ENCODE assay signal across 17 cellular contexts in the genomic region with DNA sequence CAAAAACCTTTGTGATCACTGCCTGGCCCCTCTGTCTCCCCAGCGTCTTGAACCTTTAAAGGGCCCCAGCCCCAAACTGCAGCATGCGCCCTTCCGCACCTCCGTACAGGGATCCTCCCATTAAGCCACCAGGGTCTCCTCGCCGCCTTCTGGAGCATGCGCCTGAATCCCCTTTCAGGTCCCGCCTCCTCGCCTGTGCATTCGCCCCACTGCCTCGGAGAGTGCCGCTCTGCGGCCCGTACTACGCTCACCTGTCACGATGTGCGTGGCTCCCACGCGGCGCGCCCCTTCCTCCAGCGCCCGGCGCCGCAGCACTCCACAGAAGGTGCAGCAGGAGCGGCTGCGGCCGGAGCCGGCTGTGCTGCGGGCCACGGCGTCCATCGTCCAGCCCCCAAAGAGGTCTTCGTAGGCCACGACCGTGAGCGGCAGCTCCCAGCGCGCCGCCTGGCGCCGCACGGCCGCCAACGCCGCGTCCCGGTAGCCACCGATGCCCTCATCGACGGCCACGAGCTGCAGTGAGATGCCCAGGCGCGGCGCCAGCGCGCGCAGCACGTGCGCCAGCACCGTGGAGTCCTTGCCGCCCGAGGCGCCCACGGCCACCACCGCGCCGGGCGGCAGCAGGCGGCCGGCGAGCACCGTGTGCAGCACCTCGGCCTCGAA. TPM values are rescaled to one million over a fixed set of nuclear protein-coding genes. Genes with fewer than 3 reads are reported as not detected.
A peak's percentile ranks its signal among the peaks of the same experiment; 100 is the strongest.
DNase-seq lines count a peak whose midpoint lies in the region; ATAC-seq, FAIRE-seq and TF ChIP-seq lines count a peak whose summit lies in the region.
"Had no signal": no experiment of that assay in that cellular context is flagged by ENCODE, and none has a peak within 500 bp of the region (broad histone marks: within the 10 kb centered on the region; RNA-seq: fewer than 3 reads in every experiment).

No MANE protein-coding gene starts in this region.

- WGBS in HepG2 (ENCODE audit: low lambda C conversion rate) = over 99% methylated on average over 65 of the region's 75 CpGs

- H3K4me1 ChIP-seq in HepG2 (ENCODE audit: insufficient read depth, low read length) (peaks cover 15% of the 10 kb centered on the region), osteoblast (ENCODE audit: insufficient read depth, low read length) (peaks cover 15% of the 10 kb centered on the region)

- peaks cover 25% of the 10 kb centered on the region for H3K36me3 Mint-ChIP-seq in activated naive CD4-positive, alpha-beta T cell treated with anti-CD3 and anti-CD28 coated beads for 36 hours (ENCODE audit: low read depth)

- peak overlapping the region; percentile 14 for H3K4me3 ChIP-seq in choroid plexus epithelial cell (ENCODE audit: low read depth, low read length)
- H3K4me3 ChIP-seq in HepG2 (replicated peaks in 1 of 3; ENCODE audit: insufficient read depth in 1 of 3, low read depth in 2 of 3, low read length in 3 of 3) = no peak overlapping the region
- H3K4me3 ChIP-seq in osteoblast (ENCODE audit: insufficient read depth, low read length) = no peak overlapping the region
- H3K4me3 ChIP-seq: BLaER1 treated with 17β-estradiol and CSF1 and Interleukin-3, amounts not matched to agents 10 nM and 100 nM had no signal

- H3K27ac ChIP-seq in HepG2 (ENCODE audit: extremely low read length, insufficient read depth, low read length) (no peak overlapping the region), osteoblast (ENCODE audit: low read depth, low read length) (no peak overlapping the region)
- H3K27ac ChIP-seq: BLaER1 treated with 17β-estradiol and CSF1 and Interleukin-3, amounts not matched to agents 10 nM and 100 nM had no signal

- H3K27ac Mint-ChIP-seq in activated naive CD4-positive, alpha-beta T cell treated with anti-CD3 and anti-CD28 coated beads for 36 hours = no peak overlapping the region
- H3K27ac Mint-ChIP-seq: CD4-positive, CD25-positive, alpha-beta regulatory T cell; H9 had no signal

- no peak overlapping the region for H2AFZ ChIP-seq in HepG2 (ENCODE audit: low read length)
- H2AFZ ChIP-seq in osteoblast (ENCODE audit: low read length) = no peak overlapping the region

- no peaks in the 10 kb centered on the region for H3K27me3 Mint-ChIP-seq in activated naive CD4-positive, alpha-beta T cell treated with anti-CD3 and anti-CD28 coated beads for 36 hours (ENCODE audit: low read depth)

- intact Hi-C loops in HepG2 (cut with micrococcal nuclease; ENCODE audit: unreplicated experiment) = loop anchor here (10.0 kb wide), 1 partner anchor 169 kb away; no protein-coding TSS in a partner anchor
- intact Hi-C loops in activated naive CD4-positive, alpha-beta T cell treated with anti-CD3 and anti-CD28 coated beads for 36 hours (cut with micrococcal nuclease) = loop anchor here (10.0 kb wide), 1 partner anchor 379 kb away; the partner anchor contains the start of gene CLEC11A

- no peak overlapping the region for H3K9ac ChIP-seq in HepG2 (ENCODE audit: insufficient read depth, low read depth, low read length)

- H3K4me3 Mint-ChIP-seq in activated naive CD4-positive, alpha-beta T cell treated with anti-CD3 and anti-CD28 coated beads for 36 hours = no peak overlapping the region
- H3K4me3 Mint-ChIP-seq: H9 had no signal

- TF ChIP-seq RAD21 in HepG2 (CRISPR knock-in tag; IDR thresholded peaks at IDR 0.05) = no peak

- H3K4me1 Mint-ChIP-seq in activated naive CD4-positive, alpha-beta T cell treated with anti-CD3 and anti-CD28 coated beads for 36 hours (ENCODE audit: low read depth) = peaks cover 57% of the 10 kb centered on the region

- in situ Hi-C loops in HepG2 (cut with HindIII; ENCODE audit: extremely low pct_ligation_motif_present, low pct_unique_long_range_greater_than_20kb) = no loop called here

- H3K79me2 ChIP-seq in HepG2 (ENCODE audit: insufficient read depth, low read length) = peaks cover 3% of the 10 kb centered on the region
- H3K79me2 ChIP-seq in osteoblast (ENCODE audit: insufficient read depth, low read length) = peaks cover 57% of the 10 kb centered on the region

- POLR2A ChIA-PET in HepG2 (lab: Yijun Ruan, JAX) = no interaction called here

- TF ChIP-seq CTCF in GM10266 (IDR thresholded peaks at IDR 0.05; ENCODE audit: control insufficient read depth, insufficient read depth, low read depth, missing control alignments) (no peak), choroid plexus epithelial cell (conservative IDR thresholded peaks at IDR 0.05; ENCODE audit: low read depth, low read length) (no peak), HepG2 (CRISPR knock-in tag; IDR thresholded peaks at IDR 0.05) (no peak), osteoblast (IDR thresholded peaks at IDR 0.05; ENCODE audit: extremely low read depth, low read depth, low read length) (no peak)

- H3K27me3 ChIP-seq in HepG2 (ENCODE audit: control insufficient read depth in 1 of 2, insufficient read depth in 2 of 2, low read length in 2 of 2) (no peaks in the 10 kb centered on the region; a peak in 1 of 5 replicates), osteoblast (ENCODE audit: insufficient read depth, low read length) (no peaks in the 10 kb centered on the region)

- no peak for TF ChIP-seq POLR2A in HepG2 (IDR thresholded peaks at IDR 0.05; ENCODE audit: insufficient read depth in 1 of 2, low read depth in 2 of 2, low read length in 2 of 2)

- TF ChIP-seq EP300 in HepG2 (IDR thresholded peaks at IDR 0.05; ENCODE audit: low read depth in 2 of 2, low read length in 2 of 2) = no peak
- TF ChIP-seq EP300 in HepG2 (CRISPR knock-in tag; IDR thresholded peaks at IDR 0.05; ENCODE audit: borderline replicate concordance) = no peak

- H4K20me1 ChIP-seq in HepG2 (ENCODE audit: insufficient read depth, low read length) (0 out of 2 replicates have a peak, but pooled peaks cover 3% of the 10 kb centered on the region), osteoblast (ENCODE audit: insufficient read depth, low read length) (peaks cover 30% of the 10 kb centered on the region)

- no peaks in the 10 kb centered on the region for H3K9me3 Mint-ChIP-seq in activated naive CD4-positive, alpha-beta T cell treated with anti-CD3 and anti-CD28 coated beads for 36 hours
- H3K9me3 Mint-ChIP-seq: H9 had no signal

- H3K9me3 ChIP-seq in HepG2 (ENCODE audit: low read length) = no peaks in the 10 kb centered on the region
- no peaks in the 10 kb centered on the region for H3K9me3 ChIP-seq in osteoblast (ENCODE audit: low read depth, low read length)

- FAIRE-seq in HepG2 (lab: Jason Lieb, UNC) = no peak
- FAIRE-seq: GM18507, HTR-8/SVneo had no signal

- H3K36me3 ChIP-seq in HepG2 (replicated peaks in 1 of 2; ENCODE audit: control insufficient read depth in 1 of 2, insufficient read depth in 2 of 2, low read length in 2 of 2) = peaks cover 5 to 15% of the 10 kb centered on the region in 2 experiments; a peak in 2 of 5 replicates
- peaks cover 28% of the 10 kb centered on the region for H3K36me3 ChIP-seq in osteoblast (ENCODE audit: insufficient read depth, low read length)

- no peak overlapping the region for H3K4me2 ChIP-seq in HepG2 (ENCODE audit: low read depth, low read length)
- no peak overlapping the region for H3K4me2 ChIP-seq in osteoblast (ENCODE audit: insufficient read depth, low read length)

- CTCF ChIA-PET in HepG2 (lab: Yijun Ruan, JAX; ENCODE audit: low intra/inter-chr PET ratio, low total read pairs) = no interaction called here
- CTCF ChIA-PET in activated naive CD4-positive, alpha-beta T cell treated with anti-CD3 and anti-CD28 coated beads for 36 hours (lab: Charles Lee) = no interaction called here

- no peak for ATAC-seq in HepG2
- ATAC-seq in GM18520 (IDR thresholded peaks at IDR 0.05; ENCODE audit: unreplicated experiment) = no peak
- ATAC-seq in HG03520 (IDR thresholded peaks at IDR 0.05; ENCODE audit: unreplicated experiment) = no peak

- no TSS peak for BruUV-seq in HepG2 (replicated peaks; lab: Mats Ljungman, UMichigan)

- peak; percentile 26 for DNase-seq in GM10266 (ENCODE audit: extremely low spot score)
- no peak for DNase-seq in choroid plexus epithelial cell (ENCODE audit: low read depth)
- no peak for DNase-seq in HepG2 (ENCODE audit: low spot score)
- peak; percentile 61 for DNase-seq in osteoblast (ENCODE audit: insufficient read length, low spot score, missing footprints)
- no peak for DNase-seq in activated naive CD4-positive, alpha-beta T cell treated with anti-CD3 and anti-CD28 coated beads for 36 hours
- no peak for DNase-seq in epidermal melanocyte (ENCODE audit: insufficient read length, low spot score)
- DNase-seq: 8988T; CD4-positive, CD25-positive, alpha-beta regulatory T cell; DMS53; GF-D8; GOT3; H9 had no signal

RNA-seq across cellular contexts. Expression of gene CTU1, which starts 4.3 kb away (rescaled TPM):
- total RNA-seq in HepG2 (2016; rRNA removed; fragmentation: Illumina TruSeq; extraction: Trizol) (1.9 and 2.9 TPM in 2 replicates), osteoblast (4.1 and 4.3 TPM in 2 replicates)
- total RNA-seq in HepG2 (2016; cell fraction: cytosol; rRNA removed; fragmentation: Illumina TruSeq; extraction: Trizol; ENCODE audit: low read depth) = 0.71 and 1.1 TPM in 2 replicates
- total RNA-seq in HepG2 (2016; cell fraction: insoluble cytoplasmic fraction; rRNA removed; fragmentation: Illumina TruSeq; extraction: Trizol) = 1.9 and 2.5 TPM in 2 replicates
- total RNA-seq in HepG2 (2016; cell fraction: membrane; rRNA removed; fragmentation: Illumina TruSeq; extraction: Trizol) = 0.90 and 1.3 TPM in 2 replicates
- 1.1 and 1.2 TPM in 2 replicates for total RNA-seq in HepG2 (2016; cell fraction: nucleus; rRNA removed; fragmentation: Illumina TruSeq; extraction: Trizol)
- polyA plus RNA-seq in HepG2 (2011; rRNA removed) = 1.9 and 2.5 TPM in 2 replicates
- 2.2 and 4.4 TPM in 2 replicates for polyA plus RNA-seq in HepG2 (2011; cell fraction: cytosol; rRNA removed)
- polyA plus RNA-seq in HepG2 (2011; cell fraction: nucleus; rRNA removed) = 3.9 and 5.1 TPM in 2 replicates
- 1.4 and 1.7 TPM in 2 replicates for polyA plus RNA-seq in HepG2 (2012)
- 0.35 and 0.53 TPM in 2 replicates for polyA plus RNA-seq in HepG2 (2016; cell fraction: cytosol; fragmentation: Illumina TruSeq; extraction: Trizol; ENCODE audit: low read depth)
- 1.9 and 2.1 TPM in 2 replicates for polyA plus RNA-seq in HepG2 (2016; cell fraction: insoluble cytoplasmic fraction; fragmentation: Illumina TruSeq; extraction: Trizol; ENCODE audit: low read depth)
- polyA plus RNA-seq in HepG2 (2016; cell fraction: membrane; fragmentation: Illumina TruSeq; extraction: Trizol; ENCODE audit: low read depth) = 0.50 and 0.55 TPM in 2 replicates
- 1.6 and 2.2 TPM in 2 replicates for polyA plus RNA-seq in HepG2 (2016; cell fraction: nucleus; fragmentation: Illumina TruSeq; extraction: Trizol; ENCODE audit: insufficient read depth, low read depth)
- 3.8 and 8.1 TPM in 2 replicates for polyA minus RNA-seq in HepG2 (2011; rRNA and poly(A)+ RNA removed; ENCODE audit: low replicate concordance)
- polyA minus RNA-seq in HepG2 (2011; cell fraction: cytosol; rRNA and poly(A)+ RNA removed) = 3.1 and 3.4 TPM in 2 replicates
- polyA minus RNA-seq in HepG2 (2011; cell fraction: nucleus; rRNA and poly(A)+ RNA removed) = 2.7 and 3.6 TPM in 2 replicates
- 1 to 10 TPM; 9.2 to 9.9 TPM for total RNA-seq in activated naive CD4-positive, alpha-beta T cell treated with anti-CD3 and anti-CD28 coated beads for 36 hours

RNA-seq across cellular contexts. Expression of gene SIGLEC9, which starts 20.8 kb away (rescaled TPM):
- total RNA-seq in HepG2 (2016; rRNA removed; fragmentation: Illumina TruSeq; extraction: Trizol) = not detected in 2 replicates
- not detected in 2 replicates for total RNA-seq in HepG2 (2016; cell fraction: cytosol; rRNA removed; fragmentation: Illumina TruSeq; extraction: Trizol; ENCODE audit: low read depth)
- not detected in 2 replicates for total RNA-seq in HepG2 (2016; cell fraction: insoluble cytoplasmic fraction; rRNA removed; fragmentation: Illumina TruSeq; extraction: Trizol)
- total RNA-seq in HepG2 (2016; cell fraction: membrane; rRNA removed; fragmentation: Illumina TruSeq; extraction: Trizol) = not detected in 2 replicates
- not detected in 2 replicates for total RNA-seq in HepG2 (2016; cell fraction: nucleus; rRNA removed; fragmentation: Illumina TruSeq; extraction: Trizol)
- polyA plus RNA-seq in HepG2 (2011; rRNA removed) = not detected in 2 replicates
- not detected in 2 replicates for polyA plus RNA-seq in HepG2 (2011; cell fraction: cytosol; rRNA removed)
- polyA plus RNA-seq in HepG2 (2011; cell fraction: nucleus; rRNA removed) = 0.14 TPM in 1 of 2 replicates, not detected in the other
- polyA plus RNA-seq in HepG2 (2012) = not detected in 2 replicates
- polyA plus RNA-seq in HepG2 (2016; cell fraction: cytosol; fragmentation: Illumina TruSeq; extraction: Trizol; ENCODE audit: low read depth) = not detected in 2 replicates
- polyA plus RNA-seq in HepG2 (2016; cell fraction: insoluble cytoplasmic fraction; fragmentation: Illumina TruSeq; extraction: Trizol; ENCODE audit: low read depth) = not detected in 2 replicates
- polyA plus RNA-seq in HepG2 (2016; cell fraction: membrane; fragmentation: Illumina TruSeq; extraction: Trizol; ENCODE audit: low read depth) = not detected in 2 replicates
- polyA plus RNA-seq in HepG2 (2016; cell fraction: nucleus; fragmentation: Illumina TruSeq; extraction: Trizol; ENCODE audit: insufficient read depth, low read depth) = not detected in 2 replicates
- not detected in 2 replicates for polyA minus RNA-seq in HepG2 (2011; rRNA and poly(A)+ RNA removed; ENCODE audit: low replicate concordance)
- not detected in 2 replicates for polyA minus RNA-seq in HepG2 (2011; cell fraction: cytosol; rRNA and poly(A)+ RNA removed)
- polyA minus RNA-seq in HepG2 (2011; cell fraction: nucleus; rRNA and poly(A)+ RNA removed) = not detected in 2 replicates
- under 0.01 TPM in 1 of 2 replicates, not detected in the other for total RNA-seq in osteoblast
- 1 to 10 TPM; 1.7 to 1.9 TPM for total RNA-seq in activated naive CD4-positive, alpha-beta T cell treated with anti-CD3 and anti-CD28 coated beads for 36 hours
- total RNA-seq: H9 had no signal

RNA-seq across cellular contexts. Expression of gene KLK14, which starts 21.3 kb away (rescaled TPM):
- total RNA-seq in HepG2 (2016; rRNA removed; fragmentation: Illumina TruSeq; extraction: Trizol) = not detected in 2 replicates
- total RNA-seq in HepG2 (2016; cell fraction: cytosol; rRNA removed; fragmentation: Illumina TruSeq; extraction: Trizol; ENCODE audit: low read depth) = not detected in 2 replicates
- total RNA-seq in HepG2 (2016; cell fraction: insoluble cytoplasmic fraction; rRNA removed; fragmentation: Illumina TruSeq; extraction: Trizol) = not detected in 2 replicates
- not detected in 2 replicates for total RNA-seq in HepG2 (2016; cell fraction: membrane; rRNA removed; fragmentation: Illumina TruSeq; extraction: Trizol)
- total RNA-seq in HepG2 (2016; cell fraction: nucleus; rRNA removed; fragmentation: Illumina TruSeq; extraction: Trizol) = not detected in 2 replicates
- polyA plus RNA-seq in HepG2 (2011; rRNA removed) = not detected in 2 replicates
- polyA plus RNA-seq in HepG2 (2011; cell fraction: cytosol; rRNA removed) = not detected in 2 replicates
- polyA plus RNA-seq in HepG2 (2011; cell fraction: nucleus; rRNA removed) = 0.16 and 0.53 TPM in 2 replicates
- polyA plus RNA-seq in HepG2 (2012) = not detected in 2 replicates
- polyA plus RNA-seq in HepG2 (2016; cell fraction: cytosol; fragmentation: Illumina TruSeq; extraction: Trizol; ENCODE audit: low read depth) = not detected in 2 replicates
- polyA plus RNA-seq in HepG2 (2016; cell fraction: insoluble cytoplasmic fraction; fragmentation: Illumina TruSeq; extraction: Trizol; ENCODE audit: low read depth) = not detected in 2 replicates
- not detected in 2 replicates for polyA plus RNA-seq in HepG2 (2016; cell fraction: membrane; fragmentation: Illumina TruSeq; extraction: Trizol; ENCODE audit: low read depth)
- polyA plus RNA-seq in HepG2 (2016; cell fraction: nucleus; fragmentation: Illumina TruSeq; extraction: Trizol; ENCODE audit: insufficient read depth, low read depth) = not detected in 2 replicates
- polyA minus RNA-seq in HepG2 (2011; rRNA and poly(A)+ RNA removed; ENCODE audit: low replicate concordance) = 0.40 TPM in 1 of 2 replicates, not detected in the other
- not detected in 2 replicates for polyA minus RNA-seq in HepG2 (2011; cell fraction: cytosol; rRNA and poly(A)+ RNA removed)
- not detected in 2 replicates for polyA minus RNA-seq in HepG2 (2011; cell fraction: nucleus; rRNA and poly(A)+ RNA removed)
- not detected in 2 replicates for total RNA-seq in osteoblast
- total RNA-seq in activated naive CD4-positive, alpha-beta T cell treated with anti-CD3 and anti-CD28 coated beads for 36 hours = under 1 TPM; 0.69 to 0.79 TPM
- polyA plus RNA-seq: CD4-positive, CD25-positive, alpha-beta regulatory T cell had no signal

RNA-seq across cellular contexts. Expression of gene SIGLEC7, which starts 38.2 kb away (rescaled TPM):
- total RNA-seq in HepG2 (2016; rRNA removed; fragmentation: Illumina TruSeq; extraction: Trizol) (not detected in 2 replicates), osteoblast (not detected in 2 replicates)
- total RNA-seq in HepG2 (2016; cell fraction: cytosol; rRNA removed; fragmentation: Illumina TruSeq; extraction: Trizol; ENCODE audit: low read depth) = not detected in 2 replicates
- not detected in 2 replicates for total RNA-seq in HepG2 (2016; cell fraction: insoluble cytoplasmic fraction; rRNA removed; fragmentation: Illumina TruSeq; extraction: Trizol)
- total RNA-seq in HepG2 (2016; cell fraction: membrane; rRNA removed; fragmentation: Illumina TruSeq; extraction: Trizol) = not detected in 2 replicates
- total RNA-seq in HepG2 (2016; cell fraction: nucleus; rRNA removed; fragmentation: Illumina TruSeq; extraction: Trizol) = not detected in 2 replicates
- polyA plus RNA-seq in HepG2 (2011; rRNA removed) = 0.17 TPM in 1 of 2 replicates, not detected in the other
- 0.08 TPM in 1 of 2 replicates, not detected in the other for polyA plus RNA-seq in HepG2 (2011; cell fraction: cytosol; rRNA removed)
- polyA plus RNA-seq in HepG2 (2011; cell fraction: nucleus; rRNA removed) = not detected in 2 replicates
- polyA plus RNA-seq in HepG2 (2012) = not detected in 2 replicates
- polyA plus RNA-seq in HepG2 (2016; cell fraction: cytosol; fragmentation: Illumina TruSeq; extraction: Trizol; ENCODE audit: low read depth) = not detected in 2 replicates
- not detected in 2 replicates for polyA plus RNA-seq in HepG2 (2016; cell fraction: insoluble cytoplasmic fraction; fragmentation: Illumina TruSeq; extraction: Trizol; ENCODE audit: low read depth)
- polyA plus RNA-seq in HepG2 (2016; cell fraction: membrane; fragmentation: Illumina TruSeq; extraction: Trizol; ENCODE audit: low read depth) = not detected in 2 replicates
- polyA plus RNA-seq in HepG2 (2016; cell fraction: nucleus; fragmentation: Illumina TruSeq; extraction: Trizol; ENCODE audit: insufficient read depth, low read depth) = not detected in 2 replicates
- not detected in 2 replicates for polyA minus RNA-seq in HepG2 (2011; rRNA and poly(A)+ RNA removed; ENCODE audit: low replicate concordance)
- not detected in 2 replicates for polyA minus RNA-seq in HepG2 (2011; cell fraction: cytosol; rRNA and poly(A)+ RNA removed)
- not detected in 2 replicates for polyA minus RNA-seq in HepG2 (2011; cell fraction: nucleus; rRNA and poly(A)+ RNA removed)
- not detected for total RNA-seq in activated naive CD4-positive, alpha-beta T cell treated with anti-CD3 and anti-CD28 coated beads for 36 hours
- total RNA-seq: CD4-positive, CD25-positive, alpha-beta regulatory T cell; H9 had no signal
- polyA plus RNA-seq: CD4-positive, CD25-positive, alpha-beta regulatory T cell had no signal

RNA-seq across cellular contexts. Expression of gene KLK13, which starts 39.0 kb away (rescaled TPM):
- total RNA-seq in HepG2 (2016; rRNA removed; fragmentation: Illumina TruSeq; extraction: Trizol) (not detected in 2 replicates), osteoblast (not detected in 2 replicates)
- total RNA-seq in HepG2 (2016; cell fraction: cytosol; rRNA removed; fragmentation: Illumina TruSeq; extraction: Trizol; ENCODE audit: low read depth) = not detected in 2 replicates
- not detected in 2 replicates for total RNA-seq in HepG2 (2016; cell fraction: insoluble cytoplasmic fraction; rRNA removed; fragmentation: Illumina TruSeq; extraction: Trizol)
- total RNA-seq in HepG2 (2016; cell fraction: membrane; rRNA removed; fragmentation: Illumina TruSeq; extraction: Trizol) = not detected in 2 replicates
- not detected in 2 replicates for total RNA-seq in HepG2 (2016; cell fraction: nucleus; rRNA removed; fragmentation: Illumina TruSeq; extraction: Trizol)
- 0.09 TPM in 1 of 2 replicates, not detected in the other for polyA plus RNA-seq in HepG2 (2011; rRNA removed)
- not detected in 2 replicates for polyA plus RNA-seq in HepG2 (2011; cell fraction: cytosol; rRNA removed)
- polyA plus RNA-seq in HepG2 (2011; cell fraction: nucleus; rRNA removed) = not detected in 2 replicates
- polyA plus RNA-seq in HepG2 (2012) = not detected in 2 replicates
- polyA plus RNA-seq in HepG2 (2016; cell fraction: cytosol; fragmentation: Illumina TruSeq; extraction: Trizol; ENCODE audit: low read depth) = not detected in 2 replicates
- not detected in 2 replicates for polyA plus RNA-seq in HepG2 (2016; cell fraction: insoluble cytoplasmic fraction; fragmentation: Illumina TruSeq; extraction: Trizol; ENCODE audit: low read depth)
- not detected in 2 replicates for polyA plus RNA-seq in HepG2 (2016; cell fraction: membrane; fragmentation: Illumina TruSeq; extraction: Trizol; ENCODE audit: low read depth)
- not detected in 2 replicates for polyA plus RNA-seq in HepG2 (2016; cell fraction: nucleus; fragmentation: Illumina TruSeq; extraction: Trizol; ENCODE audit: insufficient read depth, low read depth)
- polyA minus RNA-seq in HepG2 (2011; rRNA and poly(A)+ RNA removed; ENCODE audit: low replicate concordance) = not detected in 2 replicates
- not detected in 2 replicates for polyA minus RNA-seq in HepG2 (2011; cell fraction: cytosol; rRNA and poly(A)+ RNA removed)
- polyA minus RNA-seq in HepG2 (2011; cell fraction: nucleus; rRNA and poly(A)+ RNA removed) = not detected in 2 replicates
- total RNA-seq in activated naive CD4-positive, alpha-beta T cell treated with anti-CD3 and anti-CD28 coated beads for 36 hours = not detected
- total RNA-seq: CD4-positive, CD25-positive, alpha-beta regulatory T cell had no signal
- polyA plus RNA-seq: CD4-positive, CD25-positive, alpha-beta regulatory T cell had no signal

Comparison
In these comparisons a context has a peak if more than half of its experiments do, and no peak if none do; other contexts are left out.
1. DNase-seq: peak in GM10266 (single experiment) and osteoblast (single experiment); none in choroid plexus epithelial cell (single experiment), HepG2 (single experiment), activated naive CD4-positive, alpha-beta T cell treated with anti-CD3 and anti-CD28 coated beads for 36 hours (single experiment) and epidermal melanocyte (single experiment).